In the genomic region with DNA sequence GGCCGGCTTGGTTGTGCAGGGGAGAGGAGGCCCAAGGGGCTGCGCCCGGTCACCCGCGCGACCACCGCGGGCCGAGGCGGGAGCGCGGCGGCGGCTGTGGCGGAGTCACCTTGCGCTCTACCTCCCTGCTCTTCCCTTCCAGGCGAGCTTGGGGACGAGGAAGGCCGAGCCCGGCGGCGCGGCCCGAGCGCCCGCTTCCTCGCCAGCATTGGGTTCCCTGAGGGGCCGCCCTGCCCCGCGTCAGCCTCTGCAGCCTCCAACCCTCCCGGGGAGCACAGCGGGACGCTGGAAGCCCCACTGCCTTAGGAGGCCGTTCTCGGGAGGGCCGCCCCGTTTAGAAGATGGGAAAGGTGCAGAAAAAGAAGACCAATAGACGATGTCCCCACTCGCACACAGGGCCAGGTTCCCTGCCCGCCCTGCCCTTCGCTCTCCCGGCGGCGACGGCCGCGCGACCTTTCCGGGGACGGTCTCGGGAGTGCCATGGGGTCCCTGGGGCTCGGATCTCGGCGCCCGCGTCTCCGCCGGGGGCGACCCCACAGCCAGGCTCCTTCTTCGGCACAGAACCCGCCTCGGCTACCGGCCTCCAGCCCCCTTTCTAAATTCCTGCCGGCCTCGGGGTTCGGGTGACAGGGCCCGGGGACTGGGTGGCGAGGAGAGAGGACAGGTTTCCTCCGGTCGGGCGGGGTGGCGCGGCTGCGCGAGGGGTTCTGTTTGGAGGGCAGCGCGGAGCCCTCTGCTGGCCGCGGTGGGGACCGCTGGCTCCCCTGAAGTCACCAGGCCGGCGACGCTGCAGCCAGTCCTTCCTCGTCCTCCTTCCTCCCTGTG, we compare ENCODE assay signal across 8 cellular contexts.
A peak's percentile ranks its signal among the peaks of the same experiment; 100 is the strongest.
DNase-seq lines count a peak whose midpoint lies in the region; ATAC-seq and TF ChIP-seq lines count a peak whose summit lies in the region.

No MANE protein-coding gene starts in this region.

- peak; percentile 97 for ATAC-seq in GM21786 (IDR thresholded peaks at IDR 0.05; ENCODE audit: unreplicated experiment)
- ATAC-seq in stimulated activated naive CD8-positive, alpha-beta T cell treated with anti-CD3 and anti-CD28 coated beads, Interleukin-15, amount 100 ng/mL, for 72 hours: peak; percentile 97

- 0 out of 2 replicates have a peak, but pooled peaks have one; percentile 28 for TF ChIP-seq POLR2A in Raji (IDR thresholded peaks at IDR 0.05; ENCODE audit: insufficient read depth, low read depth, low read length)

- H3K36me3 Mint-ChIP-seq in neural crest cell (ENCODE audit: low read depth): no peaks in the 10 kb centered on the region

- no peaks in the 10 kb centered on the region for H3K9me3 Mint-ChIP-seq in neural crest cell
- H3K9me3 Mint-ChIP-seq in stimulated activated naive CD8-positive, alpha-beta T cell treated with anti-CD3 and anti-CD28 coated beads, Interleukin-15, amount 100 ng/mL, for 72 hours: no peaks in the 10 kb centered on the region

- H3K4me1 Mint-ChIP-seq in neural crest cell: peaks cover 9% of the 10 kb centered on the region
- peaks cover 6% of the 10 kb centered on the region for H3K4me1 Mint-ChIP-seq in stimulated activated naive CD8-positive, alpha-beta T cell treated with anti-CD3 and anti-CD28 coated beads, Interleukin-15, amount 100 ng/mL, for 72 hours

- peak overlapping the region; percentile 89 for H3K4me3 Mint-ChIP-seq in neural crest cell
- H3K4me3 Mint-ChIP-seq in stimulated activated naive CD8-positive, alpha-beta T cell treated with anti-CD3 and anti-CD28 coated beads, Interleukin-15, amount 100 ng/mL, for 72 hours: peak overlapping the region; percentile 81 to 85

- DNase-seq in Daoy (ENCODE audit: low read depth): peak; percentile 83
- peak; percentile 70 for DNase-seq in KG1 (lab: John Stamatoyannopoulos, UW)
- peak; percentile 70 for DNase-seq in activated gamma-delta T cell treated with anti-CD3 and anti-CD28 coated beads, Interleukin-2, amount 50 U/mL, for 16 hours (ENCODE audit: low read depth)
- DNase-seq in foreskin melanocyte: peak; percentile 43
- peak; percentile 83 for DNase-seq in neural crest cell (ENCODE audit: low read depth, low spot score)
- DNase-seq in stimulated activated naive CD8-positive, alpha-beta T cell treated with anti-CD3 and anti-CD28 coated beads, Interleukin-15, amount 100 ng/mL, for 72 hours: peak; percentile 88 to 89

- TF ChIP-seq CTCF in neural crest cell (conservative IDR thresholded peaks at IDR 0.05): peak; percentile 86

- peaks cover 8% of the 10 kb centered on the region for H3K27me3 Mint-ChIP-seq in neural crest cell (ENCODE audit: low read depth)
- H3K27me3 Mint-ChIP-seq in stimulated activated naive CD8-positive, alpha-beta T cell treated with anti-CD3 and anti-CD28 coated beads, Interleukin-15, amount 100 ng/mL, for 72 hours: peaks cover 7% of the 10 kb centered on the region

- H3K27ac Mint-ChIP-seq in neural crest cell (ENCODE audit: unreplicated experiment): no peak overlapping the region
- peak overlapping the region in 1 of 2 donors; percentile 61 for H3K27ac Mint-ChIP-seq in stimulated activated naive CD8-positive, alpha-beta T cell treated with anti-CD3 and anti-CD28 coated beads, Interleukin-15, amount 100 ng/mL, for 72 hours

Comparison
In these comparisons a context has a peak if more than half of its experiments do, and no peak if none do; other contexts are left out.
1. Peak in every context shown above with its lines: DNase-seq and ATAC-seq.